Comparison of ENCODE assay signal across 17 cellular contexts in the genomic region with DNA sequence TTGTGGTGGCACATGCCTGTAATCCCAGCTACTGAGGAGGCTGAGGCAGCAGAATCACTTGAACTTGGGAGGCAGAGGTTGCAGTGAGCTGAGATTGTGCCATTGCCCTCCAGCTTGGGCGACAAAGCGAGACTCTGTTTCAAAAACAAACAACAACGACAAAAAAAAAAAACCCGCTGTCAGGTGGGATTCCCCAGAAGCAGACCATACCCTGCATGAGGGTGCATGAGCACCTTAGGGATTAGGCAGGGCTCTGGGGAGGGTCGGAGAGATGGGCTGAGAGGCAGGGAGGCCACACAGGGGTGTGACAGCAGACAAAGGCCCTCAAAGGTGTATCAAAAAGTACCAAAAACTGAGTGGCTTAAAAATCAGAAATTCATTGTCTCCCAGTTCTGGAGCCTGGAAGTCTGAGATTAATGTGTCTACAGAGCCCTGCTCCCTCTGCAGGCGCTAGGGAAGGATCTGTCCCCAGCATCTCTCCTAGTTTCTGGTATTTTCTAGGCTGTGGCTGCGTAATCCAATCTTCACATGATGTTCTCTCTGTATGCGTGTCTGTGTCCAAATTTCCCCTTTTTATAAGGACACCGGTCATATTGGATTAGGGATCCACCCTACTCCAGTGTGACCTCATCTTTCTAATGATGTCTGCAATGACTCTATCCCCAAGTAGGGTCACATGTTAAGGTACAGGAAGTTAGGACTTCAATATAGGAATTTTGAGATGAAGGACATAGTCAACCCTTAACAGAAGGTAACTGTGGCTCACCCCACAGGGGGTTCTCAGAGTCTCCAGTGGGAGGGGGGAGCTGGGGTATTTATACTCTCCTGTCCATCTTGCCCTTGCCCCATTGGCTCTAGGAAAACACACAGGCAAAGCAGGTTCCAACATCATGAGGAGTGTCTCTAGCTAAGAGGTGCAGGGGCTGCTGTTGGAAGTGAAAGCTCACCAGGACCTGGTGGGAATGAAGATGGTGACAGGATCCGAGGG. TPM values are rescaled to one million over a fixed set of nuclear protein-coding genes. Genes with fewer than 3 reads are reported as not detected.
"Had no signal": no experiment of that assay in that cellular context is flagged by ENCODE, and none has a peak within 500 bp of the region (broad histone marks: within the 10 kb centered on the region; RNA-seq: fewer than 3 reads in every experiment).

No MANE protein-coding gene starts in this region.

- DNase-seq: activated CD4-positive, alpha-beta T cell treated with anti-CD3 and anti-CD28 coated beads, Interleukin-2, amount 10 ng/mL, durations not matched to agents 24 days and 14 days; activated CD8-positive, alpha-beta memory T cell treated with anti-CD3 and anti-CD28 coated beads, Interleukin-2, amount 50 U/mL, for 48 hours; activated CD8-positive, alpha-beta T cell treated with anti-CD3 and anti-CD28 coated beads, Interleukin-2, amount 10 ng/mL, durations not matched to agents 7 days and 5 days; activated gamma-delta T cell; activated T-cell treated with anti-CD3 and anti-CD28 coated beads, Interleukin-2, amount 50 U/mL, for 72 hours; dermis blood vessel endothelial cell; effector memory CD8-positive, alpha-beta T cell; foreskin melanocyte; kidney glomerular epithelial cell; ovary; stimulated activated CD4-positive, alpha-beta T cell treated with anti-CD3 and anti-CD28 coated beads, Interleukin-12 subunit alpha, Interleukin-12 subunit beta, amount 100 ng/mL, for 4 hours; stimulated activated CD4-positive, alpha-beta T cell treated with anti-CD3 and anti-CD28 coated beads, Interleukin-2, amount 100 ng/mL, for 24 hours had no signal

- H3K27me3 Mint-ChIP-seq: effector memory CD8-positive, alpha-beta T cell had no signal

- ATAC-seq: activated CD8-positive, alpha-beta T cell treated with anti-CD3 and anti-CD28 coated beads, Interleukin-2, amount 10 ng/mL, durations not matched to agents 7 days and 5 days; activated naive CD4-positive, alpha-beta T cell treated with anti-CD3 and anti-CD28 coated beads, Interleukin-2, amount 50 U/mL, for 72 hours; activated T-cell treated with anti-CD3 and anti-CD28 coated beads, Interleukin-2, amount 50 U/mL, for 72 hours; effector memory CD8-positive, alpha-beta T cell had no signal

- H3K9ac ChIP-seq: neural progenitor cell had no signal

- H3K4me3 ChIP-seq: neural progenitor cell, ovary had no signal

- H3K9me3 ChIP-seq: ovary had no signal

- H3K36me3 ChIP-seq: neural progenitor cell, ovary had no signal

- H3K4me2 ChIP-seq: neural progenitor cell had no signal

- H3K4me3 Mint-ChIP-seq: activated CD4-positive, alpha-beta T cell treated with anti-CD3 and anti-CD28 coated beads, Interleukin-2, amount 10 ng/mL, durations not matched to agents 24 days and 14 days; activated CD8-positive, alpha-beta T cell treated with anti-CD3 and anti-CD28 coated beads, Interleukin-2, amount 10 ng/mL, durations not matched to agents 7 days and 5 days; activated T-cell treated with anti-CD3 and anti-CD28 coated beads, Interleukin-2, amount 50 U/mL, for 72 hours; effector memory CD8-positive, alpha-beta T cell; neural progenitor cell; T-helper 1 cell treated with Interleukin-12 subunit alpha and Interleukin-12 subunit beta and Interleukin-4 antibody, amounts not matched to agents 30 μg/mL and 1 μg/mL, for 36 hours had no signal

- H3K27me3 ChIP-seq: neural progenitor cell, ovary had no signal

- H3K9me3 Mint-ChIP-seq: activated T-cell treated with anti-CD3 and anti-CD28 coated beads, Interleukin-2, amount 50 U/mL, for 72 hours; effector memory CD8-positive, alpha-beta T cell; neural progenitor cell; T-helper 1 cell treated with Interleukin-12 subunit alpha and Interleukin-12 subunit beta and Interleukin-4 antibody, amounts not matched to agents 30 μg/mL and 1 μg/mL, for 36 hours had no signal

- H3K4me1 ChIP-seq: neural progenitor cell had no signal

- H3K27ac Mint-ChIP-seq: activated CD4-positive, alpha-beta T cell treated with anti-CD3 and anti-CD28 coated beads, Interleukin-2, amount 10 ng/mL, durations not matched to agents 24 days and 14 days; activated CD8-positive, alpha-beta T cell treated with anti-CD3 and anti-CD28 coated beads, Interleukin-2, amount 10 ng/mL, durations not matched to agents 7 days and 5 days; activated naive CD4-positive, alpha-beta T cell treated with anti-CD3 and anti-CD28 coated beads, Interleukin-2, amount 50 U/mL, for 72 hours; activated T-cell treated with anti-CD3 and anti-CD28 coated beads, Interleukin-2, amount 50 U/mL, for 72 hours; effector memory CD8-positive, alpha-beta T cell; neural progenitor cell; T-helper 1 cell treated with Interleukin-12 subunit alpha and Interleukin-12 subunit beta and Interleukin-4 antibody, amounts not matched to agents 30 μg/mL and 1 μg/mL, for 36 hours had no signal

- H3K27ac ChIP-seq: neural progenitor cell, ovary had no signal

- H2AFZ ChIP-seq: neural progenitor cell had no signal

- H3K4me1 Mint-ChIP-seq: activated CD4-positive, alpha-beta T cell treated with anti-CD3 and anti-CD28 coated beads, Interleukin-2, amount 10 ng/mL, durations not matched to agents 24 days and 14 days; neural progenitor cell had no signal

- H3K36me3 Mint-ChIP-seq: neural progenitor cell had no signal

RNA-seq across cellular contexts. Expression of gene TVP23A, which starts 13.6 kb away (rescaled TPM):
- total RNA-seq: activated CD4-positive, alpha-beta T cell treated with anti-CD3 and anti-CD28 coated beads, Interleukin-2, amount 10 ng/mL, durations not matched to agents 24 days and 14 days; activated CD8-positive, alpha-beta T cell treated with anti-CD3 and anti-CD28 coated beads, Interleukin-2, amount 10 ng/mL, durations not matched to agents 7 days and 5 days; activated naive CD4-positive, alpha-beta T cell treated with anti-CD3 and anti-CD28 coated beads, Interleukin-2, amount 50 U/mL, for 72 hours; dermis blood vessel endothelial cell; pulmonary artery endothelial cell had no signal
- polyA plus RNA-seq: fibroblast of lung had no signal
